In the genomic region with DNA sequence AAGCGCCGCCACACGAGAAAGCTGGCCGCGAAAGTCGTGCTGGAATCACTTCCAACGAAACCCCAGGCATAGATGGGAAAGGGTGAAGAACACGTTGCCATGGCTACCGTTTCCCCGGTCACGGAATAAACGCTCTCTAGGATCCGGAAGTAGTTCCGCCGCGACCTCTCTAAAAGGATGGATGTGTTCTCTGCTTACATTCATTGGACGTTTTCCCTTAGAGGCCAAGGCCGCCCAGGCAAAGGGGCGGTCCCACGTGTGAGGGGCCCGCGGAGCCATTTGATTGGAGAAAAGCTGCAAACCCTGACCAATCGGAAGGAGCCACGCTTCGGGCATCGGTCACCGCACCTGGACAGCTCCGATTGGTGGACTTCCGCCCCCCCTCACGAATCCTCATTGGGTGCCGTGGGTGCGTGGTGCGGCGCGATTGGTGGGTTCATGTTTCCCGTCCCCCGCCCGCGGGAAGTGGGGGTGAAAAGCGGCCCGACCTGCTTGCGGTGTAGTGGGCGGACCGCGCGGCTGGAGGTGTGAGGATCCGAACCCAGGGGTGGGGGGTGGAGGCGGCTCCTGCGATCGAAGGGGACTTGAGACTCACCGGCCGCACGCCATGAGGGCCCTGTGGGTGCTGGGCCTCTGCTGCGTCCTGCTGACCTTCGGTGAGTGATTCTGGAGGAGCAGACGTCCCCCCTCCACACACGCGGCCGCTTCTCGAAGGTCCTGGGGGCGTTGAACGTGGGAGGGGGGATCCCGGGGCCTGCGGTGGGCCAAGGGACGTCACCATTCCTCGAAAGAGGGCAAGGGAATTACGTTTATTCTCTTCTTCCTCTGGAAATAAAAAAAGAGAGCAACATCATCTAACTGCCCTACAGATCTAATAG, we compare ENCODE assay signal across 8 cellular contexts. TPM values are rescaled to one million over a fixed set of nuclear protein-coding genes. Genes with fewer than 3 reads are reported as not detected.
DNase-seq lines count a peak whose midpoint lies in the region; ATAC-seq, FAIRE-seq and TF ChIP-seq lines count a peak whose summit lies in the region.

A gene (plus strand): TSS at position 502 of the 878 bp plus-strand sequence. CDS start 106 bp downstream, at position 608.

- intact Hi-C loops in activated CD4-positive, alpha-beta T cell treated with anti-CD3 and anti-CD28 coated beads for 36 hours (cut with DNase I, micrococcal nuclease) = loop anchor here (1.0 to 10.0 kb wide), 16 partner anchors 22 to 1179 kb away; a partner anchor contains a TSS
- intact Hi-C loops in kidney (cut with DNase I) = no loop called here

- no peaks in the 10 kb centered on the region for H3K9me3 Mint-ChIP-seq in activated CD4-positive, alpha-beta T cell treated with anti-CD3 and anti-CD28 coated beads for 36 hours (ENCODE audit: low read depth)

- H3K4me1 ChIP-seq in kidney (ENCODE audit: control insufficient read depth in 1 of 2, insufficient read depth in 1 of 2, low read depth in 1 of 2, low read length in 2 of 2) = peaks cover 21% of the 10 kb centered on the region in 2 donors

- H3K4me3 Mint-ChIP-seq in activated CD4-positive, alpha-beta T cell treated with anti-CD3 and anti-CD28 coated beads for 36 hours = peak within 1 kb of the TSS; percentile 77

- peak within 1 kb of the TSS; percentile 92 to 99 for H3K27ac ChIP-seq in kidney (ENCODE audit: low read depth in 2 of 2, low read length in 2 of 2)

- peak; percentile 100 for DNase-seq in Ammon's horn (ENCODE audit: low spot score)
- DNase-seq in GM19238 (ENCODE audit: insufficient read length, low spot score) = peak; percentile 88
- peak; percentile 99 to 100 for DNase-seq in NCI-H524 (lab: John Stamatoyannopoulos, UW)
- peak; percentile 100 for DNase-seq in activated CD4-positive, alpha-beta T cell treated with anti-CD3 and anti-CD28 coated beads for 36 hours
- peak; percentile 100 for DNase-seq in choroid plexus epithelial cell (ENCODE audit: low read depth)
- peak; percentile 100 for DNase-seq in kidney
- peak; percentile 99 for DNase-seq in stimulated activated CD4-positive, alpha-beta T cell treated with anti-CD3 and anti-CD28 coated beads, Interleukin-15, amount 100 ng/mL, for 24 hours

- ATAC-seq in HG03442 (IDR thresholded peaks at IDR 0.05; ENCODE audit: unreplicated experiment) = peak; percentile 64
- peak; percentile 75 for ATAC-seq in activated CD4-positive, alpha-beta T cell treated with anti-CD3 and anti-CD28 coated beads for 36 hours

- FAIRE-seq in kidney (lab: Jason Lieb, UNC) = peak; percentile 99

- peaks cover 15 to 26% of the 10 kb centered on the region in 2 donors for H3K36me3 ChIP-seq in kidney (ENCODE audit: control insufficient read depth in 1 of 2, insufficient read depth in 2 of 2, low read length in 2 of 2)

- no peaks in the 10 kb centered on the region for H3K27me3 Mint-ChIP-seq in activated CD4-positive, alpha-beta T cell treated with anti-CD3 and anti-CD28 coated beads for 36 hours

- H3K36me3 Mint-ChIP-seq in activated CD4-positive, alpha-beta T cell treated with anti-CD3 and anti-CD28 coated beads for 36 hours (ENCODE audit: low read depth) = peaks cover 47% of the 10 kb centered on the region

- POLR2A ChIA-PET in activated CD4-positive, alpha-beta T cell treated with anti-CD3 and anti-CD28 coated beads for 36 hours (lab: Charles Lee) = interaction anchor here (0.6 to 3.7 kb wide), 11 partner anchors 10 to 357 kb away, joined by 3 to 50 read pairs (median 6); a partner anchor contains a TSS

- H3K4me3 ChIP-seq in choroid plexus epithelial cell (ENCODE audit: low read depth, low read length) (peak within 1 kb of the TSS; percentile 93), kidney (ENCODE audit: low read length in 2 of 2) (peak within 1 kb of the TSS; percentile 86 to 97)

- H3K4me1 Mint-ChIP-seq in activated CD4-positive, alpha-beta T cell treated with anti-CD3 and anti-CD28 coated beads for 36 hours = peaks cover 54% of the 10 kb centered on the region

- H3K27ac Mint-ChIP-seq in activated CD4-positive, alpha-beta T cell treated with anti-CD3 and anti-CD28 coated beads for 36 hours = peak within 1 kb of the TSS; percentile 100

- CTCF ChIA-PET in activated CD4-positive, alpha-beta T cell treated with anti-CD3 and anti-CD28 coated beads for 36 hours (lab: Charles Lee) = interaction anchor here (0.8 to 1.6 kb wide), 8 partner anchors 10 to 47 kb away, joined by 3 to 5 read pairs (median 4); a partner anchor contains a TSS

- no peaks in the 10 kb centered on the region for H3K9me3 ChIP-seq in kidney (ENCODE audit: control insufficient read depth in 1 of 2, low read length in 2 of 2)

- TF ChIP-seq CTCF in choroid plexus epithelial cell (conservative IDR thresholded peaks at IDR 0.05; ENCODE audit: low read depth, low read length) (no peak), kidney (IDR thresholded peaks at IDR 0.05; ENCODE audit: borderline replicate concordance, extremely low read depth, insufficient read depth) (no peak)

- H3K9ac ChIP-seq in kidney (ENCODE audit: low read length in 2 of 2) = peak within 1 kb of the TSS; percentile 86 to 88

RNA-seq across cellular contexts. Expression of the gene that starts here (rescaled TPM):
- total RNA-seq in activated CD4-positive, alpha-beta T cell treated with anti-CD3 and anti-CD28 coated beads for 36 hours = 100 to 1,000 TPM; 384 to 394 TPM
- 806 TPM for total RNA-seq in kidney
- polyA plus RNA-seq in kidney (ENCODE audit: insufficient read depth, low read depth, low replicate concordance) = 521 TPM

Comparison
In these comparisons a context has a peak if more than half of its experiments do, and no peak if none do; other contexts are left out.
1. Peak in every context shown above with its lines: DNase-seq, ATAC-seq, H3K4me3 ChIP-seq and H3K27ac ChIP-seq.